In the genomic region with DNA sequence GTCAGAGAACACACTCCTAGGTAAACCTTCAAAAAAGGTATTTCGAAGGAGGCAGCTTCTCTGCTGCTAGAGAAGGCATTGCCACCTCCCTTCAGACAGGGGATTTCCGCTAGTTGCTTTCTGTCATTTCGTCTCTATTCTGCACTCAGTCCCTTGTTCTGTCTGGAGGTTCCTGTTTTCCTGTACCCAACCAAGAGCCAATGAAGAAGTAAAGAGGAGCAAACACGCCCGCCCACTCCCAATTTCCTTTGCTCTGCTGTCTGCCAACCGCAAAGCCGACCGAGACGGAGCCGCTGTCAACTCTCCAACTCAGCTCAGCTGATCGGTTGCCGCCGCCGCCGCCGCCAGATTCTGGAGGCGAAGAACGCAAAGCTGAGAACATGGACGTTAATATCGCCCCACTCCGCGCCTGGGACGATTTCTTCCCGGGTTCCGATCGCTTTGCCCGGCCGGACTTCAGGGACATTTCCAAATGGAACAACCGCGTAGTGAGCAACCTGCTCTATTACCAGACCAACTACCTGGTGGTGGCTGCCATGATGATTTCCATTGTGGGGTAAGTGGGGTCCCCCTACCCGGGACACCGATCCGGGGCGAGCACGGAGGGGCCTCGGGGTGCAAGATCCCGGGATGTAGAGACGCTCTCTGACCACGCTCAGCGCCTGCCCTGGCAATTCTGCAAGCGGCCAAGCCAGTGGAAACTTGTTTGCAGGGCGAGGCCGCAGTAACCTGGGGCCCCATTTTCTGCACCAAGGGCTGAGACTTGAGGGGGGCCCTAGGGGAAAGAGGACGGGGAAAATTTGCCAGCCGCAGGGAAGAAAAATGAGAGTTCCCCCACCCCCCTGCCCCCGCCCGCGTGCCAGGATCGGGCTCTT, we compare ENCODE assay signal across 1 cellular context.
TF ChIP-seq lines count a peak whose summit lies in the region.

A gene with protein sequence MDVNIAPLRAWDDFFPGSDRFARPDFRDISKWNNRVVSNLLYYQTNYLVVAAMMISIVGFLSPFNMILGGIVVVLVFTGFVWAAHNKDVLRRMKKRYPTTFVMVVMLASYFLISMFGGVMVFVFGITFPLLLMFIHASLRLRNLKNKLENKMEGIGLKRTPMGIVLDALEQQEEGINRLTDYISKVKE (plus strand): TSS at position 270 of the 875 bp plus-strand sequence. CDS start 111 bp downstream, at position 381.

TF ChIP-seq in HepG2, 621 proteins besides CTCF, POLR2A, EP300 and RAD21 (continued from another document and continues in another):
- TF ChIP-seq, protein P1, sequence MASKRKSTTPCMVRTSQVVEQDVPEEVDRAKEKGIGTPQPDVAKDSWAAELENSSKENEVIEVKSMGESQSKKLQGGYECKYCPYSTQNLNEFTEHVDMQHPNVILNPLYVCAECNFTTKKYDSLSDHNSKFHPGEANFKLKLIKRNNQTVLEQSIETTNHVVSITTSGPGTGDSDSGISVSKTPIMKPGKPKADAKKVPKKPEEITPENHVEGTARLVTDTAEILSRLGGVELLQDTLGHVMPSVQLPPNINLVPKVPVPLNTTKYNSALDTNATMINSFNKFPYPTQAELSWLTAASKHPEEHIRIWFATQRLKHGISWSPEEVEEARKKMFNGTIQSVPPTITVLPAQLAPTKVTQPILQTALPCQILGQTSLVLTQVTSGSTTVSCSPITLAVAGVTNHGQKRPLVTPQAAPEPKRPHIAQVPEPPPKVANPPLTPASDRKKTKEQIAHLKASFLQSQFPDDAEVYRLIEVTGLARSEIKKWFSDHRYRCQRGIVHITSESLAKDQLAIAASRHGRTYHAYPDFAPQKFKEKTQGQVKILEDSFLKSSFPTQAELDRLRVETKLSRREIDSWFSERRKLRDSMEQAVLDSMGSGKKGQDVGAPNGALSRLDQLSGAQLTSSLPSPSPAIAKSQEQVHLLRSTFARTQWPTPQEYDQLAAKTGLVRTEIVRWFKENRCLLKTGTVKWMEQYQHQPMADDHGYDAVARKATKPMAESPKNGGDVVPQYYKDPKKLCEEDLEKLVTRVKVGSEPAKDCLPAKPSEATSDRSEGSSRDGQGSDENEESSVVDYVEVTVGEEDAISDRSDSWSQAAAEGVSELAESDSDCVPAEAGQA (IDR thresholded peaks at IDR 0.05; ENCODE audit: low read depth) = no peak
- TF ChIP-seq, protein P1 (CRISPR knock-in tag; IDR thresholded peaks at IDR 0.05; ENCODE audit: borderline replicate concordance) = no peak
- TF ChIP-seq, protein P2, sequence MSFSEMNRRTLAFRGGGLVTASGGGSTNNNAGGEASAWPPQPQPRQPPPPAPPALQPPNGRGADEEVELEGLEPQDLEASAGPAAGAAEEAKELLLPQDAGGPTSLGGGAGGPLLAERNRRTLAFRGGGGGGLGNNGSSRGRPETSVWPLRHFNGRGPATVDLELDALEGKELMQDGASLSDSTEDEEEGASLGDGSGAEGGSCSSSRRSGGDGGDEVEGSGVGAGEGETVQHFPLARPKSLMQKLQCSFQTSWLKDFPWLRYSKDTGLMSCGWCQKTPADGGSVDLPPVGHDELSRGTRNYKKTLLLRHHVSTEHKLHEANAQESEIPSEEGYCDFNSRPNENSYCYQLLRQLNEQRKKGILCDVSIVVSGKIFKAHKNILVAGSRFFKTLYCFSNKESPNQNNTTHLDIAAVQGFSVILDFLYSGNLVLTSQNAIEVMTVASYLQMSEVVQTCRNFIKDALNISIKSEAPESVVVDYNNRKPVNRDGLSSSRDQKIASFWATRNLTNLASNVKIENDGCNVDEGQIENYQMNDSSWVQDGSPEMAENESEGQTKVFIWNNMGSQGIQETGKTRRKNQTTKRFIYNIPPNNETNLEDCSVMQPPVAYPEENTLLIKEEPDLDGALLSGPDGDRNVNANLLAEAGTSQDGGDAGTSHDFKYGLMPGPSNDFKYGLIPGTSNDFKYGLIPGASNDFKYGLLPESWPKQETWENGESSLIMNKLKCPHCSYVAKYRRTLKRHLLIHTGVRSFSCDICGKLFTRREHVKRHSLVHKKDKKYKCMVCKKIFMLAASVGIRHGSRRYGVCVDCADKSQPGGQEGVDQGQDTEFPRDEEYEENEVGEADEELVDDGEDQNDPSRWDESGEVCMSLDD (CRISPR knock-in tag; IDR thresholded peaks at IDR 0.05; ENCODE audit: borderline replicate concordance) = peak; percentile 91; the same call in 1 of the 2 replicates
- TF ChIP-seq, protein P3, sequence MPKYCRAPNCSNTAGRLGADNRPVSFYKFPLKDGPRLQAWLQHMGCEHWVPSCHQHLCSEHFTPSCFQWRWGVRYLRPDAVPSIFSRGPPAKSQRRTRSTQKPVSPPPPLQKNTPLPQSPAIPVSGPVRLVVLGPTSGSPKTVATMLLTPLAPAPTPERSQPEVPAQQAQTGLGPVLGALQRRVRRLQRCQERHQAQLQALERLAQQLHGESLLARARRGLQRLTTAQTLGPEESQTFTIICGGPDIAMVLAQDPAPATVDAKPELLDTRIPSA (CRISPR knock-in tag; IDR thresholded peaks at IDR 0.05; ENCODE audit: borderline replicate concordance) = 0 out of 2 replicates have a peak, but pooled peaks have one; percentile 27
- TF ChIP-seq FOXM1 (CRISPR knock-in tag; IDR thresholded peaks at IDR 0.05) (no peak), ZNF530 (CRISPR knock-in tag; IDR thresholded peaks at IDR 0.05; ENCODE audit: low read depth) (no peak), FOXO1 (CRISPR knock-in tag; IDR thresholded peaks at IDR 0.05) (no peak; the same call in 1 of the 2 replicates), REXO4 (CRISPR knock-in tag; IDR thresholded peaks at IDR 0.05; ENCODE audit: borderline replicate concordance) (no peak), YY1 (IDR thresholded peaks at IDR 0.05; ENCODE audit: insufficient read depth, insufficient replicate concordance, low read depth, low read length) (peak; percentile 81), ZNF839 (CRISPR knock-in tag; IDR thresholded peaks at IDR 0.05; ENCODE audit: borderline replicate concordance) (no peak), ZNF468 (CRISPR knock-in tag; IDR thresholded peaks at IDR 0.05) (no peak), GABPB1 (CRISPR knock-in tag; IDR thresholded peaks at IDR 0.05) (peak; percentile 60), SATB2 (CRISPR knock-in tag; IDR thresholded peaks at IDR 0.05) (no peak), ZFYVE20 (CRISPR knock-in tag; IDR thresholded peaks at IDR 0.05; ENCODE audit: borderline replicate concordance, low read depth) (no peak), ZNF850 (CRISPR knock-in tag; conservative IDR thresholded peaks at IDR 0.05) (no peak), SSRP1 (CRISPR knock-in tag; IDR thresholded peaks at IDR 0.05) (no peak), GATAD1 (CRISPR knock-in tag; IDR thresholded peaks at IDR 0.05) (0 out of 2 replicates have a peak, but pooled peaks have one; percentile 63), AHR (CRISPR knock-in tag; IDR thresholded peaks at IDR 0.05) (no peak), ZNF776 (CRISPR knock-in tag; IDR thresholded peaks at IDR 0.05) (no peak), ZNF629 (CRISPR knock-in tag; conservative IDR thresholded peaks at IDR 0.05) (no peak), TBL1XR1 (IDR thresholded peaks at IDR 0.05; ENCODE audit: borderline replicate concordance, low read length, partially characterized antibody) (no peak), TARDBP (CRISPR knock-in tag; IDR thresholded peaks at IDR 0.05) (no peak)
- TF ChIP-seq, protein P4, sequence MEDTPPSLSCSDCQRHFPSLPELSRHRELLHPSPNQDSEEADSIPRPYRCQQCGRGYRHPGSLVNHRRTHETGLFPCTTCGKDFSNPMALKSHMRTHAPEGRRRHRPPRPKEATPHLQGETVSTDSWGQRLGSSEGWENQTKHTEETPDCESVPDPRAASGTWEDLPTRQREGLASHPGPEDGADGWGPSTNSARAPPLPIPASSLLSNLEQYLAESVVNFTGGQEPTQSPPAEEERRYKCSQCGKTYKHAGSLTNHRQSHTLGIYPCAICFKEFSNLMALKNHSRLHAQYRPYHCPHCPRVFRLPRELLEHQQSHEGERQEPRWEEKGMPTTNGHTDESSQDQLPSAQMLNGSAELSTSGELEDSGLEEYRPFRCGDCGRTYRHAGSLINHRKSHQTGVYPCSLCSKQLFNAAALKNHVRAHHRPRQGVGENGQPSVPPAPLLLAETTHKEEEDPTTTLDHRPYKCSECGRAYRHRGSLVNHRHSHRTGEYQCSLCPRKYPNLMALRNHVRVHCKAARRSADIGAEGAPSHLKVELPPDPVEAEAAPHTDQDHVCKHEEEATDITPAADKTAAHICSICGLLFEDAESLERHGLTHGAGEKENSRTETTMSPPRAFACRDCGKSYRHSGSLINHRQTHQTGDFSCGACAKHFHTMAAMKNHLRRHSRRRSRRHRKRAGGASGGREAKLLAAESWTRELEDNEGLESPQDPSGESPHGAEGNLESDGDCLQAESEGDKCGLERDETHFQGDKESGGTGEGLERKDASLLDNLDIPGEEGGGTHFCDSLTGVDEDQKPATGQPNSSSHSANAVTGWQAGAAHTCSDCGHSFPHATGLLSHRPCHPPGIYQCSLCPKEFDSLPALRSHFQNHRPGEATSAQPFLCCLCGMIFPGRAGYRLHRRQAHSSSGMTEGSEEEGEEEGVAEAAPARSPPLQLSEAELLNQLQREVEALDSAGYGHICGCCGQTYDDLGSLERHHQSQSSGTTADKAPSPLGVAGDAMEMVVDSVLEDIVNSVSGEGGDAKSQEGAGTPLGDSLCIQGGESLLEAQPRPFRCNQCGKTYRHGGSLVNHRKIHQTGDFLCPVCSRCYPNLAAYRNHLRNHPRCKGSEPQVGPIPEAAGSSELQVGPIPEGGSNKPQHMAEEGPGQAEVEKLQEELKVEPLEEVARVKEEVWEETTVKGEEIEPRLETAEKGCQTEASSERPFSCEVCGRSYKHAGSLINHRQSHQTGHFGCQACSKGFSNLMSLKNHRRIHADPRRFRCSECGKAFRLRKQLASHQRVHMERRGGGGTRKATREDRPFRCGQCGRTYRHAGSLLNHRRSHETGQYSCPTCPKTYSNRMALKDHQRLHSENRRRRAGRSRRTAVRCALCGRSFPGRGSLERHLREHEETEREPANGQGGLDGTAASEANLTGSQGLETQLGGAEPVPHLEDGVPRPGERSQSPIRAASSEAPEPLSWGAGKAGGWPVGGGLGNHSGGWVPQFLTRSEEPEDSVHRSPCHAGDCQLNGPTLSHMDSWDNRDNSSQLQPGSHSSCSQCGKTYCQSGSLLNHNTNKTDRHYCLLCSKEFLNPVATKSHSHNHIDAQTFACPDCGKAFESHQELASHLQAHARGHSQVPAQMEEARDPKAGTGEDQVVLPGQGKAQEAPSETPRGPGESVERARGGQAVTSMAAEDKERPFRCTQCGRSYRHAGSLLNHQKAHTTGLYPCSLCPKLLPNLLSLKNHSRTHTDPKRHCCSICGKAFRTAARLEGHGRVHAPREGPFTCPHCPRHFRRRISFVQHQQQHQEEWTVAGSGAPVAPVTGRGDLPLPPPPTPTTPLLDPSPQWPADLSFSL (CRISPR knock-in tag; IDR thresholded peaks at IDR 0.05) = no peak
- TF ChIP-seq, protein P5, sequence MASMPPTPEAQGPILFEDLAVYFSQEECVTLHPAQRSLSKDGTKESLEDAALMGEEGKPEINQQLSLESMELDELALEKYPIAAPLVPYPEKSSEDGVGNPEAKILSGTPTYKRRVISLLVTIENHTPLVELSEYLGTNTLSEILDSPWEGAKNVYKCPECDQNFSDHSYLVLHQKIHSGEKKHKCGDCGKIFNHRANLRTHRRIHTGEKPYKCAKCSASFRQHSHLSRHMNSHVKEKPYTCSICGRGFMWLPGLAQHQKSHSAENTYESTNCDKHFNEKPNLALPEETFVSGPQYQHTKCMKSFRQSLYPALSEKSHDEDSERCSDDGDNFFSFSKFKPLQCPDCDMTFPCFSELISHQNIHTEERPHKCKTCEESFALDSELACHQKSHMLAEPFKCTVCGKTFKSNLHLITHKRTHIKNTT (CRISPR knock-in tag; IDR thresholded peaks at IDR 0.05) = no peak
- TF ChIP-seq, protein P6, sequence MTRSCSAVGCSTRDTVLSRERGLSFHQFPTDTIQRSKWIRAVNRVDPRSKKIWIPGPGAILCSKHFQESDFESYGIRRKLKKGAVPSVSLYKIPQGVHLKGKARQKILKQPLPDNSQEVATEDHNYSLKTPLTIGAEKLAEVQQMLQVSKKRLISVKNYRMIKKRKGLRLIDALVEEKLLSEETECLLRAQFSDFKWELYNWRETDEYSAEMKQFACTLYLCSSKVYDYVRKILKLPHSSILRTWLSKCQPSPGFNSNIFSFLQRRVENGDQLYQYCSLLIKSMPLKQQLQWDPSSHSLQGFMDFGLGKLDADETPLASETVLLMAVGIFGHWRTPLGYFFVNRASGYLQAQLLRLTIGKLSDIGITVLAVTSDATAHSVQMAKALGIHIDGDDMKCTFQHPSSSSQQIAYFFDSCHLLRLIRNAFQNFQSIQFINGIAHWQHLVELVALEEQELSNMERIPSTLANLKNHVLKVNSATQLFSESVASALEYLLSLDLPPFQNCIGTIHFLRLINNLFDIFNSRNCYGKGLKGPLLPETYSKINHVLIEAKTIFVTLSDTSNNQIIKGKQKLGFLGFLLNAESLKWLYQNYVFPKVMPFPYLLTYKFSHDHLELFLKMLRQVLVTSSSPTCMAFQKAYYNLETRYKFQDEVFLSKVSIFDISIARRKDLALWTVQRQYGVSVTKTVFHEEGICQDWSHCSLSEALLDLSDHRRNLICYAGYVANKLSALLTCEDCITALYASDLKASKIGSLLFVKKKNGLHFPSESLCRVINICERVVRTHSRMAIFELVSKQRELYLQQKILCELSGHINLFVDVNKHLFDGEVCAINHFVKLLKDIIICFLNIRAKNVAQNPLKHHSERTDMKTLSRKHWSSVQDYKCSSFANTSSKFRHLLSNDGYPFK (CRISPR knock-in tag; IDR thresholded peaks at IDR 0.05; ENCODE audit: borderline replicate concordance) = peak; percentile 74; the same call in 1 of the 2 replicates
